8 cellular contexts compared by ENCODE assay signal in the genomic region with DNA sequence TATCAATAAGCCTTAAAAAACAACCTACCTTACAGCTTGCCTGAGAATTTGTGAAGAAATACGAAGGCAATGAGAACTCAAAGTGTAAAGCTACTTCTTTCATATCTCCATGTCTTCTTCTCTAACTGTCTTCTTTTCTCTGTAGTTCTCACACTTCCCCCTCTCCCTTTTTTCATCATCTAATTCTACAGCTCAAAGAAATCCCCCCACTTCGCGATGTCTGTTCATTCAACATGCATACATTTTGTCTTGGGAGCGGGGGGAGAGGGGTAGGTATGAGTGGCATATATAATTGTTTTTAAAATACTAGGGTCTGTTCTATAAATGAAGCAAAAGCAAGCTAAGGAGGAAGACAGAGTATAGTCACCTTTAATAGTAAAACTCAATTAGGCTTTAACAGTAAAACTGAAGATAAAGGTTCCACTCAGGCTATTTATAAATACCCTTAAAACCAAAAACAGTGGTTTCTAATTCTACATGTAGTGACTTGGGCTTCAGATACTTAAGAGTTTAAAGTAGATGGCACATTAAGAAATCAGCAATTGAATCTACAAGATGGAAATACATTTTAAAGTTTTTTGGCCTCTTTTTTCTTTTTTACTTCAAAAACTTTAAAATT.
A peak's percentile ranks its signal among the peaks of the same experiment; 100 is the strongest.
DNase-seq lines count a peak whose midpoint lies in the region; ATAC-seq and TF ChIP-seq lines count a peak whose summit lies in the region.

No MANE protein-coding gene starts in this region.

- peaks cover 1% of the 10 kb centered on the region for H3K27me3 Mint-ChIP-seq in endothelial cell (ENCODE audit: unreplicated experiment)

- no peaks in the 10 kb centered on the region for H3K9me3 Mint-ChIP-seq in endothelial cell (ENCODE audit: unreplicated experiment)

- DNase-seq in endothelial cell (ENCODE audit: low spot score) (no peak), NCI-H1417 (lab: John Stamatoyannopoulos, UW) (no peak), NCI-H187 (lab: John Stamatoyannopoulos, UW) (no peak)
- no peak for DNase-seq in stimulated activated naive CD4-positive, alpha-beta T cell (lab: John Stamatoyannopoulos, UW)
- no peak for DNase-seq in stimulated activated CD4-positive, alpha-beta T cell treated with anti-CD3 and anti-CD28 coated beads, Interleukin-4, amount 100 ng/mL, for 24 hours

- peaks cover 9% of the 10 kb centered on the region for H3K36me3 Mint-ChIP-seq in endothelial cell (ENCODE audit: low read depth, unreplicated experiment)

- H3K27ac Mint-ChIP-seq in endothelial cell (ENCODE audit: unreplicated experiment): peak overlapping the region; percentile 99

- peaks cover 37% of the 10 kb centered on the region for H3K4me1 Mint-ChIP-seq in endothelial cell (ENCODE audit: unreplicated experiment)

- H3K4me3 Mint-ChIP-seq in endothelial cell (ENCODE audit: unreplicated experiment): peak overlapping the region; percentile 76

- ATAC-seq in GM18511 (IDR thresholded peaks at IDR 0.05; ENCODE audit: unreplicated experiment) (peak; percentile 59), GM21526 (IDR thresholded peaks at IDR 0.05; ENCODE audit: low FRiP score, unreplicated experiment) (peak; percentile 32), HG03432 (IDR thresholded peaks at IDR 0.05; ENCODE audit: unreplicated experiment) (peak; percentile 45)

- no peak for TF ChIP-seq CTCF in endothelial cell (IDR thresholded peaks at IDR 0.05; ENCODE audit: unreplicated experiment)
